ENCODE assay signal across 8 cellular contexts in the genomic region with DNA sequence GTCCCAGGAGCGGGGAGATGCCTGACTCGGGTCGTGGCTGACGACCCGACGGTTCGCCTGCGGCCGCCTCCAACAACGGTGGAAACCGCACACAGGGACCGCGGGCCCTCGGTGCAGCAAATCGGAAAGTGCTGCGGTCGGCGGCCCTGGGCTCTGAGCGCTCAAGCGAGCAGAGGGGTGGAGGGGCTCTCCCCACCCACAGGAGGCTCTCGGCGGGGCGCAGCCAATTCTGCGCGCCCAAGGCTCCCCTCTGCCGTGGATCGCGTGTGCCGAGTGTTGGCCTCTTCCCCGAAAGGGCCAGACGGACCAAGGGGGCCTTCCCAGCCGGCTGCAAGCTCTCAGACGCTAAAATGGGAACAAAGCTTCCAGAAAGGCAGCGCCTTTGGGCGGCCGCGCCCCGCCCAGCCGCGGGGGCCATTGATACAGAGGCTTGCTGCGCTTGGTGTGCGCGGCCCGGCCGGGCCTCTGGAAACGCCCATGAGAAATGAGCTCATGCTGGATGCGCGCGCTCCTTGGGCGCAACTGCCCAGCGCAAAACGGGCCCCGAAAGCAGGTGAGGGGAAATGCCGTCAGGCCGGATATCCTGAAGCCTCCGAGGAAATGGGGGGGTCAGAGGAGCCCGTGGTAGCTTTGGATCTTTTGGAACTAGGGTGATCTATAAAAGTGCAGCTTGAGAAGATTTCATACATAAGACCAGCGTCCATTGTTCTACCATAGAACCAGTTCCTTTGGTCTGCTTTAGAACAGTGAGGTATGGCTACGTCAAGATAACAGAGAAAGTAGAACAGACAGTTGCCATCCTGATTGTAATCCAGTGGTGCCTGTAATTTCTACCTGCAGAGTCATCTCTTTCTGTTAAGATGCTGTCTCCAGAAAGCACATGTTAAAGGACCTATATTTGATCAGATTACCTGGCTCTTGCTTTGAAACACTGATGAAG. TPM values are rescaled to one million over a fixed set of nuclear protein-coding genes. Genes with fewer than 3 reads are reported as not detected.
A peak's percentile ranks its signal among the peaks of the same experiment; 100 is the strongest.
DNase-seq lines count a peak whose midpoint lies in the region; ATAC-seq lines count a peak whose summit lies in the region.

No MANE protein-coding gene starts in this region.

- no peaks in the 10 kb centered on the region for H3K36me3 ChIP-seq in CD4-positive, alpha-beta memory T cell (ENCODE audit: insufficient read depth, low read length)
- no peaks in the 10 kb centered on the region for H3K36me3 ChIP-seq in effector memory CD4-positive, alpha-beta T cell (ENCODE audit: control insufficient read depth, insufficient read depth, low read length)

- H3K27ac Mint-ChIP-seq in CD4-positive, alpha-beta memory T cell: peak overlapping the region in 1 of 7 donors; percentile 98

- peak overlapping the region; percentile 37 to 83 for H3K4me3 ChIP-seq in CD4-positive, alpha-beta memory T cell (ENCODE audit: low read length in 2 of 2)
- H3K4me3 ChIP-seq in effector memory CD4-positive, alpha-beta T cell (ENCODE audit: insufficient read depth, low read depth, low read length, poor library complexity, severe bottlenecking): peak overlapping the region; percentile 79

- POLR2A ChIA-PET in CD4-positive, alpha-beta memory T cell (lab: Charles Lee; ENCODE audit: partially characterized antibody): interaction anchor here (0.6 to 3.2 kb wide), 26 partner anchors 9 to 854 kb away, joined by 3 to 47 read pairs (median 5); partner anchors contain the start of genes B4GALT4, COX17, GTF2E1 and LRRC58

- H3K27ac ChIP-seq in CD4-positive, alpha-beta memory T cell (ENCODE audit: low read depth, low read length): peak overlapping the region; percentile 96
- H3K27ac ChIP-seq in effector memory CD4-positive, alpha-beta T cell (ENCODE audit: insufficient read depth, low read length, poor library complexity, severe bottlenecking): peak overlapping the region; percentile 99

- H3K9me3 ChIP-seq in CD4-positive, alpha-beta memory T cell (ENCODE audit: control insufficient read depth in 1 of 2, low read length in 2 of 2): no peaks in the 10 kb centered on the region
- no peaks in the 10 kb centered on the region for H3K9me3 ChIP-seq in effector memory CD4-positive, alpha-beta T cell (ENCODE audit: control insufficient read depth, low read length)

- peaks cover 0 to 2% of the 10 kb centered on the region in 2 donors for H3K27me3 Mint-ChIP-seq in CD4-positive, alpha-beta memory T cell

- peaks cover 13 to 42% (median 21%) of the 10 kb centered on the region in 4 donors for H3K4me1 Mint-ChIP-seq in CD4-positive, alpha-beta memory T cell

- peaks cover 32% of the 10 kb centered on the region for H3K4me1 ChIP-seq in CD4-positive, alpha-beta memory T cell (ENCODE audit: insufficient read depth, low read length)
- peaks cover 10% of the 10 kb centered on the region for H3K4me1 ChIP-seq in effector memory CD4-positive, alpha-beta T cell (ENCODE audit: control insufficient read depth, insufficient read depth, low read length, poor library complexity, severe bottlenecking)

- H3K27me3 ChIP-seq in CD4-positive, alpha-beta memory T cell (ENCODE audit: insufficient read depth, low read length): no peaks in the 10 kb centered on the region
- H3K27me3 ChIP-seq in effector memory CD4-positive, alpha-beta T cell (replicated peaks; ENCODE audit: control insufficient read depth, insufficient read depth, low read length, poor library complexity, severe bottlenecking): no peaks in the 10 kb centered on the region

- H3K36me3 Mint-ChIP-seq in CD4-positive, alpha-beta memory T cell: peaks cover 9 to 13% of the 10 kb centered on the region in 2 donors

- DNase-seq in CD4-positive, alpha-beta memory T cell: peak; percentile 85 to 94 (median 87)
- peak; percentile 45 for DNase-seq in NCI-H82 treated with DMSO at 0.1 percent for 48 hours (lab: John Stamatoyannopoulos, UW; ENCODE audit: unreplicated experiment)
- peak; percentile 45 to 64 for DNase-seq in activated CD8-positive, alpha-beta memory T cell treated with anti-CD3 and anti-CD28 coated beads for 1 hour (ENCODE audit: extremely low read depth in 1 of 2, low read depth in 1 of 2)
- DNase-seq in effector memory CD4-positive, alpha-beta T cell: peak; percentile 80 to 84 (median 81)
- peak; percentile 84 for DNase-seq in medulla oblongata (ENCODE audit: extremely low spot score)
- peak; percentile 70 to 84 (median 80) for DNase-seq in stimulated activated CD4-positive, alpha-beta T cell treated with anti-CD3 and anti-CD28 coated beads, TNF-alpha, amount 100 ng/mL, for 48 hours (ENCODE audit: low read depth in 3 of 3)

- CTCF ChIA-PET in CD4-positive, alpha-beta memory T cell (lab: Charles Lee; ENCODE audit: partially characterized antibody): interaction anchor here (1.6 to 2.1 kb wide), 5 partner anchors 49 to 322 kb away, joined by 3 to 8 read pairs (median 5); no protein-coding TSS in a partner anchor

- peak overlapping the region in 1 of 8 donors; percentile 95 for H3K4me3 Mint-ChIP-seq in CD4-positive, alpha-beta memory T cell

- H3K9me3 Mint-ChIP-seq in CD4-positive, alpha-beta memory T cell: peaks cover 0 to 4% (median 0%) of the 10 kb centered on the region in 8 donors

- intact Hi-C loops in CD4-positive, alpha-beta memory T cell (cut with micrococcal nuclease): loop anchor here (2.0 to 10.0 kb wide), 6 partner anchors 51 to 1739 kb away; partner anchors contain the start of genes EAF2, GOLGB1 and IQCB1

- ATAC-seq in GM19397 (IDR thresholded peaks at IDR 0.05; ENCODE audit: unreplicated experiment) (peak; percentile 47), HG03558 (IDR thresholded peaks at IDR 0.05; ENCODE audit: extremely low read depth, unreplicated experiment) (peak; percentile 22)

RNA-seq across cellular contexts. Expression of gene GSK3B, which starts 1.2 kb away (rescaled TPM):
- 10 to 100 TPM; 33.4 to 35.0 TPM for total RNA-seq in CD4-positive, alpha-beta memory T cell
- polyA plus RNA-seq in CD4-positive, alpha-beta memory T cell: 10 to 100 TPM; 10.4 to 17.6 TPM

Comparison
In these comparisons a context has a peak if more than half of its experiments do, and no peak if none do; other contexts are left out.
1. Peak in every context shown above with its lines: DNase-seq, ATAC-seq, H3K4me3 ChIP-seq and H3K27ac ChIP-seq.